Comparison of ENCODE assay signal across 29 cellular contexts in genomic region chr17:14494161-14494560, GRCh38.
"Had no signal": no experiment of that assay in that cellular context is flagged by ENCODE, and none has a peak within 500 bp of the region (broad histone marks: within the 10 kb centered on the region; RNA-seq: fewer than 3 reads in every experiment).

No MANE protein-coding gene starts in this region.

- H3K27me3 Mint-ChIP-seq: stimulated activated naive CD8-positive, alpha-beta T cell treated with anti-CD3 and anti-CD28 coated beads, Interleukin-15, amount 100 ng/mL, for 72 hours; stimulated activated naive CD8-positive, alpha-beta T cell treated with anti-CD3 and anti-CD28 coated beads, Interleukin-15, Interleukin-2, amounts not matched to agents 100 ng/mL and 50 ng/mL, for 24 hours had no signal

- H3K4me3 Mint-ChIP-seq: stimulated activated effector memory CD8-positive, alpha-beta T cell treated with anti-CD3 and anti-CD28 coated beads, Interleukin-12 subunit alpha, Interleukin-12 subunit beta, amount 100 ng/mL, for 72 hours; stimulated activated memory B cell treated with anti-CD40 and anti-IgM and Interleukin-4, amounts not matched to agents 10 μg/mL and 1 μg/mL and 100 μg/mL, for 72 hours; stimulated activated naive B cell treated with anti-CD40 and anti-IgM and Interleukin-4, amounts not matched to agents 10 μg/mL and 1 μg/mL and 100 μg/mL, for 72 hours; stimulated activated naive CD8-positive, alpha-beta T cell treated with anti-CD3 and anti-CD28 coated beads, Interleukin-15, amount 100 ng/mL, for 72 hours; stimulated activated naive CD8-positive, alpha-beta T cell treated with anti-CD3 and anti-CD28 coated beads, Interleukin-15, Interleukin-2, amounts not matched to agents 100 ng/mL and 50 ng/mL, for 24 hours; type B pancreatic cell had no signal

- H3K4me1 ChIP-seq: stomach, suprapubic skin, testis, thyroid gland, tibial artery, tibial nerve, transverse colon, upper lobe of left lung, upper lobe of right lung, uterus, vagina had no signal

- H3K9me3 Mint-ChIP-seq: stimulated activated effector memory CD8-positive, alpha-beta T cell treated with anti-CD3 and anti-CD28 coated beads, Interleukin-12 subunit alpha, Interleukin-12 subunit beta, amount 100 ng/mL, for 72 hours; type B pancreatic cell had no signal

- H3K27ac ChIP-seq: stomach, suprapubic skin, testis, thoracic aorta, thyroid gland, tibial artery, tibial nerve, transverse colon, upper lobe of left lung, upper lobe of right lung, uterus, vagina had no signal

- H3K9me3 ChIP-seq: suprapubic skin, testis, thoracic aorta, thyroid gland, transverse colon, upper lobe of left lung, upper lobe of right lung, uterus, vagina had no signal

- H3K4me3 ChIP-seq: stomach, suprapubic skin, testis, thoracic aorta, thyroid gland, tibial artery, tibial nerve, transverse colon, upper lobe of left lung, upper lobe of right lung, uterus, vagina had no signal

- H3K36me3 Mint-ChIP-seq: stimulated activated effector memory CD8-positive, alpha-beta T cell treated with anti-CD3 and anti-CD28 coated beads, Interleukin-12 subunit alpha, Interleukin-12 subunit beta, amount 100 ng/mL, for 72 hours; stimulated activated memory B cell treated with anti-CD40 and anti-IgM and Interleukin-4, amounts not matched to agents 10 μg/mL and 1 μg/mL and 100 μg/mL, for 72 hours; type B pancreatic cell had no signal

- FAIRE-seq: urothelium cell line had no signal

- H3K27me3 ChIP-seq: stomach, suprapubic skin, testis, thyroid gland, tibial artery, tibial nerve, transverse colon, upper lobe of left lung, upper lobe of right lung, uterus, vagina had no signal

- H3K36me3 ChIP-seq: stomach, suprapubic skin, thoracic aorta, thyroid gland, tibial artery, tibial nerve, transverse colon, upper lobe of left lung, upper lobe of right lung, uterus, vagina had no signal

- H3K27ac Mint-ChIP-seq: stimulated activated effector memory CD8-positive, alpha-beta T cell treated with anti-CD3 and anti-CD28 coated beads, Interleukin-12 subunit alpha, Interleukin-12 subunit beta, amount 100 ng/mL, for 72 hours; stimulated activated memory B cell treated with anti-CD40 and anti-IgM and Interleukin-4, amounts not matched to agents 10 μg/mL and 1 μg/mL and 100 μg/mL, for 72 hours; stimulated activated naive B cell treated with anti-CD40 and anti-IgM and Interleukin-4, amounts not matched to agents 10 μg/mL and 1 μg/mL and 100 μg/mL, for 72 hours; stimulated activated naive CD8-positive, alpha-beta T cell treated with anti-CD3 and anti-CD28 coated beads, Interleukin-15, amount 100 ng/mL, for 72 hours; stimulated activated naive CD8-positive, alpha-beta T cell treated with anti-CD3 and anti-CD28 coated beads, Interleukin-15, Interleukin-2, amounts not matched to agents 100 ng/mL and 50 ng/mL, for 24 hours; type B pancreatic cell had no signal

- DNase-seq: stimulated activated CD4-positive, alpha-beta T cell treated with anti-CD3 and anti-CD28 coated beads, Interleukin-2, amount 100 ng/mL, for 48 hours; stimulated activated CD4-positive, alpha-beta T cell treated with anti-CD3 and anti-CD28 coated beads, Interleukin-4, amount 100 ng/mL, for 1 hour; stimulated activated CD4-positive, alpha-beta T cell treated with anti-CD3 and anti-CD28 coated beads, Interleukin-4, amount 100 ng/mL, for 24 hours; stimulated activated CD4-positive, alpha-beta T cell treated with anti-CD3 and anti-CD28 coated beads, Interleukin-4, amount 100 ng/mL, for 4 hours; stimulated activated CD8-positive, alpha-beta memory T cell treated with anti-CD3 and anti-CD28 coated beads, Interleukin-4, amount 100 ng/mL, for 48 hours; stimulated activated naive B cell treated with anti-CD40 and anti-IgM and Interleukin-4, amounts not matched to agents 10 μg/mL and 1 μg/mL and 100 μg/mL, for 72 hours; stimulated activated naive CD4-positive, alpha-beta T cell; stimulated activated naive CD4-positive, alpha-beta T cell treated with Interleukin-2 at 50 U/mL for 16 hours; stimulated activated naive CD8-positive, alpha-beta T cell treated with anti-CD3 and anti-CD28 coated beads, Interleukin-15, amount 100 ng/mL, for 72 hours; stimulated activated naive CD8-positive, alpha-beta T cell treated with anti-CD3 and anti-CD28 coated beads, Interleukin-15, Interleukin-2, amounts not matched to agents 100 U/mL and 50 U/mL, for 24 hours; stomach; substantia nigra; testis; thyroid gland; tibial artery; transverse colon; trophoblast cell; upper lobe of left lung; upper lobe of right lung; uterus had no signal

- ATAC-seq: stimulated activated effector memory CD8-positive, alpha-beta T cell treated with anti-CD3 and anti-CD28 coated beads, Interleukin-12 subunit alpha, Interleukin-12 subunit beta, amount 100 ng/mL, for 72 hours; stimulated activated memory B cell treated with anti-CD40 and anti-IgM and Interleukin-4, amounts not matched to agents 10 μg/mL and 1 μg/mL and 100 μg/mL, for 72 hours; stimulated activated naive B cell treated with anti-CD40 and anti-IgM and Interleukin-4, amounts not matched to agents 10 μg/mL and 1 μg/mL and 100 μg/mL, for 72 hours; stimulated activated naive CD8-positive, alpha-beta T cell treated with anti-CD3 and anti-CD28 coated beads, Interleukin-15, amount 100 ng/mL, for 72 hours; stimulated activated naive CD8-positive, alpha-beta T cell treated with anti-CD3 and anti-CD28 coated beads, Interleukin-15, Interleukin-2, amounts not matched to agents 100 U/mL and 50 U/mL, for 24 hours; upper lobe of right lung had no signal

- H3K4me1 Mint-ChIP-seq: stimulated activated effector memory CD8-positive, alpha-beta T cell treated with anti-CD3 and anti-CD28 coated beads, Interleukin-12 subunit alpha, Interleukin-12 subunit beta, amount 100 ng/mL, for 72 hours; stimulated activated memory B cell treated with anti-CD40 and anti-IgM and Interleukin-4, amounts not matched to agents 10 μg/mL and 1 μg/mL and 100 μg/mL, for 72 hours; stimulated activated naive B cell treated with anti-CD40 and anti-IgM and Interleukin-4, amounts not matched to agents 10 μg/mL and 1 μg/mL and 100 μg/mL, for 72 hours; stimulated activated naive CD8-positive, alpha-beta T cell treated with anti-CD3 and anti-CD28 coated beads, Interleukin-15, amount 100 ng/mL, for 72 hours had no signal
